In the genomic region with DNA sequence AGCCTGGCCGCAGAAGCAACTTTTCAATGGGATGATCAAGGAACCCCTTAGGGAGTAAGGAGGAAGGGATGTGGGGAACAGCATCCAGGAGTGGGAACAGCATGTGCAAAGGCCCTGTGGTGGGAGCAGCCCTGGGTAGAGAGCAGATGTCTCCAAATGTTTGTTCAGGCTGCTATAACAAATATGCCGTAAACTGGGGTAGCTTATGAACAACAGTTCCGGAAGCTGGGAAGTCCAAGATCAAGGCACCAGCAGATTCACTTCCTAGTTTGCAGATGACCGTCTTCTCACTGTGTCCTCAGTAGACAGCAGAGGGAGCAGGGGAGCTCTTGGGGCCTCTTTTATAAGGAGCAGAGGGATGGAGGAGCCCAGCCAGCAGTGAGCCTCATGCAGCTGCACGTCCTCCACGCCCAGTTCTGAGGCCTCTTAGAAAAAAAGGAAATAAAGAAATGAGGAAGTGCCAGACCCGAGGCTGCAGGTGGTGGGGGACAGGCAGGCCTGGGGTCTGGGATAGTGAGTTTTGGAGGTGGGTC, we compare ENCODE assay signal across 8 cellular contexts. TPM values are rescaled to one million over a fixed set of nuclear protein-coding genes. Genes with fewer than 3 reads are reported as not detected.
DNase-seq lines count a peak whose midpoint lies in the region; ATAC-seq and TF ChIP-seq lines count a peak whose summit lies in the region.

No MANE protein-coding gene starts in this region.

- peaks cover 7% of the 10 kb centered on the region for H3K36me3 Mint-ChIP-seq in effector memory CD8-positive, alpha-beta T cell (ENCODE audit: insufficient read depth)
- no peaks in the 10 kb centered on the region for H3K36me3 Mint-ChIP-seq in naive B cell

- peaks cover 0 to 10% of the 10 kb centered on the region in 2 donors for H3K4me1 ChIP-seq in right atrium auricular region

- TF ChIP-seq CTCF in right atrium auricular region (IDR thresholded peaks at IDR 0.05): peak in 1 of 2 donors; percentile 34

- no peaks in the 10 kb centered on the region for H3K9me3 ChIP-seq in right atrium auricular region

- intact Hi-C loops in Right ventricle myocardium inferior (cut with DNase I): no loop called here

- peak overlapping the region in 1 of 2 donors; percentile 39 for H3K27ac ChIP-seq in right atrium auricular region

- no peaks in the 10 kb centered on the region for H3K9me3 Mint-ChIP-seq in effector memory CD8-positive, alpha-beta T cell
- no peaks in the 10 kb centered on the region for H3K9me3 Mint-ChIP-seq in naive B cell

- no peaks in the 10 kb centered on the region for H3K27me3 ChIP-seq in right atrium auricular region

- H3K4me3 ChIP-seq in right atrium auricular region: no peak overlapping the region

- peaks cover 10 to 24% of the 10 kb centered on the region in 2 donors for H3K27me3 Mint-ChIP-seq in effector memory CD8-positive, alpha-beta T cell
- H3K27me3 Mint-ChIP-seq in naive B cell: no peaks in the 10 kb centered on the region

- peak overlapping the region in 1 of 2 donors; percentile 39 for H3K27ac Mint-ChIP-seq in effector memory CD8-positive, alpha-beta T cell
- peak overlapping the region; percentile 47 to 98 (median 90) for H3K27ac Mint-ChIP-seq in naive B cell

- no peak overlapping the region for H3K4me3 Mint-ChIP-seq in effector memory CD8-positive, alpha-beta T cell
- H3K4me3 Mint-ChIP-seq in naive B cell: peak overlapping the region in 7 of 8 donors; percentile 36 to 91 (median 78)

- H3K4me1 Mint-ChIP-seq in effector memory CD8-positive, alpha-beta T cell (ENCODE audit: low read depth in 2 of 2): peaks cover 0 to 12% of the 10 kb centered on the region in 2 donors
- H3K4me1 Mint-ChIP-seq in naive B cell: peaks cover 31 to 49% (median 41%) of the 10 kb centered on the region in 3 donors

- peak; percentile 89 for DNase-seq in Right ventricle myocardium inferior (ENCODE audit: missing footprints)
- no peak for DNase-seq in right atrium auricular region (ENCODE audit: low spot score)
- DNase-seq in OCI-M1 (lab: John Stamatoyannopoulos, UW): peak; percentile 96
- no peak for DNase-seq in effector memory CD8-positive, alpha-beta T cell
- no peak for DNase-seq in naive B cell
- no peak for DNase-seq in GM19240 (ENCODE audit: insufficient read length, low spot score)

- ATAC-seq in Right ventricle myocardium inferior: peak; percentile 79
- peak; percentile 54 for ATAC-seq in effector memory CD8-positive, alpha-beta T cell (replicated peaks)
- peak; percentile 68 to 76 for ATAC-seq in naive B cell (ENCODE audit: low read depth in 2 of 2)
- ATAC-seq in GM19455 (IDR thresholded peaks at IDR 0.05; ENCODE audit: unreplicated experiment): no peak
- ATAC-seq in HG03342 (IDR thresholded peaks at IDR 0.05; ENCODE audit: unreplicated experiment): no peak

- no peaks in the 10 kb centered on the region for H3K36me3 ChIP-seq in right atrium auricular region

RNA-seq across cellular contexts. Expression of a gene that starts 4.2 kb away (rescaled TPM):
- total RNA-seq in Right ventricle myocardium inferior (5.0 TPM), right atrium auricular region (1 to 10 TPM; 2.6 to 6.8 TPM)
- 10 to 100 TPM in 4 of 6 donors, 1 to 10 TPM in 1, under 1 TPM in 1; 0.17 to 30.8 (median 17.9) TPM for polyA plus RNA-seq in naive B cell (ENCODE audit: low read depth in 6 of 6)

RNA-seq across cellular contexts. Expression of a gene that starts 15.7 kb away (rescaled TPM):
- 0.46 TPM for total RNA-seq in Right ventricle myocardium inferior
- total RNA-seq in right atrium auricular region: 1 to 10 TPM; 1.1 to 2.7 TPM
- not detected for polyA plus RNA-seq in naive B cell (ENCODE audit: low read depth in 6 of 6)

RNA-seq across cellular contexts. Expression of a gene that starts 17.6 kb away (rescaled TPM):
- total RNA-seq in Right ventricle myocardium inferior: 36.2 TPM
- 10 to 100 TPM; 31.7 to 59.5 TPM for total RNA-seq in right atrium auricular region
- 10 to 100 TPM; 54.7 to 78.0 (median 61.8) TPM for polyA plus RNA-seq in naive B cell (ENCODE audit: low read depth in 6 of 6)

RNA-seq across cellular contexts. Expression of a gene that starts 36.3 kb away (rescaled TPM):
- total RNA-seq in Right ventricle myocardium inferior (26.0 TPM), right atrium auricular region (10 to 100 TPM; 24.1 to 49.4 TPM)
- polyA plus RNA-seq in naive B cell (ENCODE audit: low read depth in 6 of 6): 10 to 100 TPM in 2 of 6 donors, 1 to 10 TPM in 4; 6.3 to 12.2 (median 8.6) TPM

Comparison
In these comparisons a context has a peak if more than half of its experiments do, and no peak if none do; other contexts are left out.
1. DNase-seq: peak in Right ventricle myocardium inferior (single experiment) and OCI-M1 (single experiment); none in right atrium auricular region (single experiment), effector memory CD8-positive, alpha-beta T cell (0 of 3), naive B cell (single experiment) and GM19240 (single experiment).
2. ATAC-seq: peak in Right ventricle myocardium inferior (single experiment), effector memory CD8-positive, alpha-beta T cell (single experiment) and naive B cell (2 of 2); none in GM19455 (single experiment) and HG03342 (single experiment).
3. H3K4me3 Mint-ChIP-seq: peak in naive B cell (7 of 8); none in effector memory CD8-positive, alpha-beta T cell (0 of 2).